In the genomic region with DNA sequence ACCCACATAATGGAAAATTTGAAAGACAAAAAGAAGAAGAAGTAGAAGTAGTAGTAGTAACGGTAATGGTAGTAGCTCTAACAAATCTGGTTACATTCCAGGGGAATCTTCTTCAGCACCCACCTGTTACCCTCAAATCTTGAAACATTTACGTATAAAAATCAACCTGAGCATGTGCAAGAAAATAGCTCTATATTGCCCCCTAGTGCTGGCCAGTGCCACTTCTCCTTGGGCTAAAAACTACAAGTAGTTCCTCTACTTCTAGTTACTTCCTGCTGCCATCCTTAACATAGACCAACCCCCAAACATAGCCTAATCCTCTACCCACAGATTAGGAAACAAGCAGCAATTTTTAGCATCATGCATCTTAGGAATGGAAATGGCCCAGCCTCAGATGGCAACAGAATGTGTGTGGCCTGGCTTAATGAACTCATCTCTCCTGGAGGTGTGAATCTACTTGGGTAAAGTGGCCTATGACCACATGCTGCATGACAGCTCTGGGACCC, we compare ENCODE assay signal across 8 cellular contexts. TPM values are rescaled to one million over a fixed set of nuclear protein-coding genes. Genes with fewer than 3 reads are reported as not detected.
DNase-seq lines count a peak whose midpoint lies in the region; ATAC-seq, FAIRE-seq and TF ChIP-seq lines count a peak whose summit lies in the region.

No MANE protein-coding gene starts in this region.

- peaks cover 22% of the 10 kb centered on the region for H3K4me1 ChIP-seq in stomach smooth muscle (ENCODE audit: control insufficient read depth, insufficient read depth, low read length)

- H3K27me3 ChIP-seq in bronchial epithelial cell (ENCODE audit: control insufficient read depth, insufficient read depth, low read length) (no peaks in the 10 kb centered on the region), stomach smooth muscle (ENCODE audit: control insufficient read depth in 1 of 2, insufficient read depth in 2 of 2, low read length in 2 of 2) (no peaks in the 10 kb centered on the region)

- ATAC-seq in GM19043 (IDR thresholded peaks at IDR 0.05; ENCODE audit: low read depth, unreplicated experiment): peak; percentile 80
- peak; percentile 81 for ATAC-seq in HG03439 (IDR thresholded peaks at IDR 0.05; ENCODE audit: unreplicated experiment)
- ATAC-seq in left colon: peak; percentile 57

- H3K36me3 ChIP-seq in bronchial epithelial cell (ENCODE audit: control insufficient read depth, insufficient read depth, low read length): no peaks in the 10 kb centered on the region
- no peaks in the 10 kb centered on the region for H3K36me3 ChIP-seq in stomach smooth muscle (ENCODE audit: control insufficient read depth in 2 of 2, insufficient read depth in 2 of 2, low read length in 2 of 2)

- peak; percentile 86 for FAIRE-seq in bronchial epithelial cell (lab: Jason Lieb, UNC)

- intact Hi-C loops in left colon (cut with DNase I, micrococcal nuclease): no loop called here

- peak; percentile 76 for TF ChIP-seq CTCF in bronchial epithelial cell (IDR thresholded peaks at IDR 0.05; ENCODE audit: insufficient read depth, low read length, severe bottlenecking)

- peak overlapping the region in 1 of 2 donors; percentile 12 for H3K9ac ChIP-seq in stomach smooth muscle (ENCODE audit: low read length in 2 of 2)

- in situ Hi-C loops in Caki2 (cut with HindIII; ENCODE audit: low pct_unique_long_range_greater_than_20kb, low sequenced_read_pairs): no loop called here

- peak; percentile 85 for DNase-seq in Caki2 (ENCODE audit: low read depth)
- peak; percentile 90 to 94 for DNase-seq in NOMO-1 (lab: John Stamatoyannopoulos, UW; ENCODE audit: unreplicated experiment in 2 of 2)
- peak; percentile 79 for DNase-seq in bronchial epithelial cell (ENCODE audit: low read depth)
- peak; percentile 51 to 60 for DNase-seq in left colon
- no peak for DNase-seq in activated effector memory CD4-positive, alpha-beta T cell treated with anti-CD3 and anti-CD28 coated beads, Interleukin-2, amount 50 U/mL, for 16 hours

- H3K9me3 ChIP-seq in stomach smooth muscle (ENCODE audit: control insufficient read depth in 2 of 2, low read length in 2 of 2): no peaks in the 10 kb centered on the region

- H3K27ac ChIP-seq in stomach smooth muscle (ENCODE audit: low read length): peak overlapping the region; percentile 62

- H3K4me3 ChIP-seq in bronchial epithelial cell (ENCODE audit: low read depth, low read length) (no peak overlapping the region), stomach smooth muscle (ENCODE audit: low read length in 2 of 2) (peak overlapping the region; percentile 93 to 97)

RNA-seq across cellular contexts. Expression of gene PDGFC, which starts 3.1 kb away (rescaled TPM):
- total RNA-seq in Caki2 (2014; rRNA removed; shearing (Covaris generic); ENCODE audit: low replicate concordance): 88.6 and 120 TPM in 2 replicates
- total RNA-seq in bronchial epithelial cell: 38.7 and 52.2 TPM in 2 replicates
- total RNA-seq in left colon: 10 to 100 TPM in 1 of 2 donors, 1 to 10 TPM in 1; 3.8 to 14.3 TPM
